8 cellular contexts compared by ENCODE assay signal in the genomic region with DNA sequence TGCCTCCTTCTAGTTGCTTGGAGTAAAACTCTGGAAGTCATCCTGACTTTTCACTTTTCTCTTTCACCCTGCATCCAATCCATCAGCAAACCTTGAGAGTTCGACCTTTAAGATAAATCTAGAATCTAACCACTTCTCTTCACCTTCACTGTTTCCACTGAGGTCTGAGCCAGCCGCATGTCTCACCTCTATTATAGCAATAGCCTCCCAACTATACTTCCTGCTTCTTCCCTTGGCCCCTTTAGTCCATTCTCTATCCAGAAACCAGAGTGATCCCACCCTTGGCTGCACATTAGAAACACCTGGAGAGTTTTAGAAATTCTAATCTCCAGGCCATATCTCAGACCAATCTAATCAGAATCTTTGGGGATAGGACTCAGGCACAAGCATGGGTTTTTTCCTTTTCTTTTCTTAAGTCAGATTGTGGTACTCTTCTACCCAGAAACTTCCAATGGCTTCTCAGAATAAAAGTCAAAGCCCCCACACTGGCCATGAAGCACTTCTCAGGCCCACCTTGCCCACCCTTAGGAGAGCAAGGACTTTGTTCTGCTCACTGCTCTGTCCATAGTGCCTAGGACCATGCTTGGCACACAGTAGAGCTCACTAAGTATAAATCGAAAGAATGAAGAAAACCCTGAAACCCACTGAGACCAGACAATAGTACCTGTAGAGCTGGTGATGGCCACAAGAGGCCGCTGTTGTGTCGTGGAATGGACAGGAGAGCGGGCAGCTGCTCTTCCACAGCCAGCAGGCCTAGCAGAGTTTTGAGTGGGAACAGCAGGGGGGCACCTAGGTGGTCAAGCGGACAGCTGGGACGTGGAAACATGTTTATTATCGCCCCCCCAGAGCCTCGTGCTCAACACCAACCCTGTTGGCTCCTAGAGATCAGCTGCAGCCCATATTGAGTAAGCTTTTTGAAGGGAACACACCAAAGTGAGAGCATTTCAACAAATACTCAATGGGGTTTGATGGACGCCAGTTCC. TPM values are rescaled to one million over a fixed set of nuclear protein-coding genes. Genes with fewer than 3 reads are reported as not detected.
DNase-seq lines count a peak whose midpoint lies in the region; ATAC-seq and TF ChIP-seq lines count a peak whose summit lies in the region.

No MANE protein-coding gene starts in this region.

- intact Hi-C loops in IMR-90 (cut with micrococcal nuclease) = loop anchor here (1.0 to 5.0 kb wide), 6 partner anchors 108 to 568 kb away; no protein-coding TSS in a partner anchor

- no peaks in the 10 kb centered on the region; the same call in 1 of the 2 replicates for H3K9me1 ChIP-seq in IMR-90 (ENCODE audit: insufficient read depth, low read length)

- no peaks in the 10 kb centered on the region for H4K20me1 ChIP-seq in IMR-90 (ENCODE audit: insufficient read depth, low read length)

- TF ChIP-seq RAD21 in IMR-90 (IDR thresholded peaks at IDR 0.05; ENCODE audit: low read length) = peak; percentile 99

- 40% methylated on average over 2 of the region's 11 CpGs; no CpG with 5 or more reads in 1 of the 2 experiments for WGBS in IMR-90 (ENCODE audit: extremely low coverage in 2 of 2, insufficient read length in 1 of 2), 2 experiments

- TF ChIP-seq CTCF in IMR-90 (conservative IDR thresholded peaks at IDR 0.05; ENCODE audit: low read depth, low read length) (peak; percentile 97), fibroblast of the aortic adventitia (IDR thresholded peaks at IDR 0.05; ENCODE audit: insufficient read depth, low read length) (peak; percentile 91), neutrophil (IDR thresholded peaks at IDR 0.05) (peak; percentile 85)

- no peaks in the 10 kb centered on the region; the same call in none of the 2 replicates for H3K27me3 ChIP-seq in IMR-90 (ENCODE audit: control insufficient read depth, insufficient read depth, low read length)
- no peaks in the 10 kb centered on the region for H3K27me3 ChIP-seq in neutrophil
- H3K27me3 ChIP-seq in stomach smooth muscle (ENCODE audit: control insufficient read depth in 1 of 2, insufficient read depth in 2 of 2, low read length in 2 of 2) = no peaks in the 10 kb centered on the region

- H2AK9ac ChIP-seq in IMR-90 (replicated peaks; ENCODE audit: low read depth, low read length, poor library complexity) = no peak overlapping the region

- no peaks in the 10 kb centered on the region for H3K79me1 ChIP-seq in IMR-90 (ENCODE audit: low read depth in 1 of 2, low read length in 2 of 2)

- H2BK20ac ChIP-seq in IMR-90 (ENCODE audit: low read depth, low read length) = no peak overlapping the region

- ATAC-seq in GM21619 (IDR thresholded peaks at IDR 0.05; ENCODE audit: unreplicated experiment) = peak; percentile 94
- peak; percentile 99 for ATAC-seq in IMR-90 (ENCODE audit: low read depth)

- BruUV-seq in IMR-90 (replicated peaks; lab: Mats Ljungman, UMichigan) = no TSS peak

- H3K9ac ChIP-seq in IMR-90 (ENCODE audit: low read depth, low read length) (peak overlapping the region; percentile 61; the same call in 1 of the 2 replicates), stomach smooth muscle (ENCODE audit: low read length in 2 of 2) (peak overlapping the region; percentile 41 to 58)

- H3K4me2 ChIP-seq in IMR-90 (ENCODE audit: low read depth, low read length) = peak overlapping the region; percentile 79

- H3K36me3 ChIP-seq in IMR-90 (ENCODE audit: control insufficient read depth, insufficient read depth, low read length) = no peaks in the 10 kb centered on the region
- no peaks in the 10 kb centered on the region for H3K36me3 ChIP-seq in neutrophil
- H3K36me3 ChIP-seq in stomach smooth muscle (ENCODE audit: control insufficient read depth in 2 of 2, insufficient read depth in 2 of 2, low read length in 2 of 2) = no peaks in the 10 kb centered on the region

- POLR2A ChIA-PET in IMR-90 (lab: Charles Lee; ENCODE audit: unreplicated experiment) = no interaction called here

- H3K4me1 ChIP-seq in IMR-90 (ENCODE audit: control insufficient read depth, insufficient read depth, low read length) = no peaks in the 10 kb centered on the region
- H3K4me1 ChIP-seq in neutrophil (ENCODE audit: control insufficient read depth in 1 of 2, insufficient read depth in 1 of 2, low read depth in 1 of 2, low read length in 1 of 2) = peaks cover 0 to 9% of the 10 kb centered on the region in 2 experiments
- peaks cover 4% of the 10 kb centered on the region for H3K4me1 ChIP-seq in stomach smooth muscle (ENCODE audit: control insufficient read depth, insufficient read depth, low read length)

- H2BK120ac ChIP-seq in IMR-90 (ENCODE audit: low read depth, low read length) = no peak overlapping the region

- DNase-seq in EH (ENCODE audit: low read depth) = peak; percentile 77
- peak; percentile 64 for DNase-seq in IMR-90
- peak; percentile 68 for DNase-seq in RKO (ENCODE audit: low spot score)
- peak; percentile 69 for DNase-seq in activated T-helper 1 cell treated with Interleukin-2 at 50 U/mL for 16 hours (ENCODE audit: low read depth)
- peak; percentile 77 for DNase-seq in fibroblast of the aortic adventitia (ENCODE audit: low read depth)

- H2AK5ac ChIP-seq in IMR-90 (ENCODE audit: low read depth, low read length) = no peak overlapping the region

- no peak overlapping the region for H4K8ac ChIP-seq in IMR-90 (ENCODE audit: low read depth in 2 of 2, low read length in 2 of 2)

- no peak overlapping the region for H3K14ac ChIP-seq in IMR-90 (replicated peaks; ENCODE audit: low read depth, low read length)

- no peak overlapping the region for H3K23ac ChIP-seq in IMR-90 (ENCODE audit: low read depth, low read length)

- in situ Hi-C loops in IMR-90 (cut with MboI; ENCODE audit: low sequenced_read_pairs) = loop anchor here (5.0 to 10.0 kb wide), 3 partner anchors 115 to 543 kb away; no protein-coding TSS in a partner anchor

- peak; percentile 39; the same call in 1 of the 2 replicates for TF ChIP-seq POLR2A in IMR-90 (IDR thresholded peaks at IDR 0.05; ENCODE audit: low read depth, low read length)

- CTCF ChIA-PET in IMR-90 (lab: Yijun Ruan, JAX) = interaction anchor here (0.5 to 1.7 kb wide), 26 partner anchors 9 to 600 kb away, joined by 3 to 21 read pairs (median 3); no protein-coding TSS in a partner anchor

- no peak overlapping the region for H3K4me3 ChIP-seq in IMR-90 (ENCODE audit: insufficient read depth, low read depth, low read length)
- H3K4me3 ChIP-seq in fibroblast of the aortic adventitia (ENCODE audit: low read depth, low read length) = peak overlapping the region; percentile 44
- no peak overlapping the region for H3K4me3 ChIP-seq in neutrophil (ENCODE audit: low read depth in 1 of 2, low read length in 1 of 2)
- H3K4me3 ChIP-seq in stomach smooth muscle (ENCODE audit: low read length in 2 of 2) = peak overlapping the region in 1 of 2 donors; percentile 58

- no peak overlapping the region for H2BK5ac ChIP-seq in IMR-90 (ENCODE audit: low read depth, low read length, poor library complexity, severe bottlenecking)

- no peaks in the 10 kb centered on the region for H3K9me3 ChIP-seq in IMR-90 (ENCODE audit: control insufficient read depth, insufficient read depth, low read length)
- no peaks in the 10 kb centered on the region for H3K9me3 ChIP-seq in neutrophil
- H3K9me3 ChIP-seq in stomach smooth muscle (ENCODE audit: control insufficient read depth in 2 of 2, low read length in 2 of 2) = no peaks in the 10 kb centered on the region

- H3K18ac ChIP-seq in IMR-90 (ENCODE audit: low read depth, low read length) = no peak overlapping the region

- no peak overlapping the region for H3K4ac ChIP-seq in IMR-90 (ENCODE audit: low read depth, low read length)

- no peak overlapping the region for H4K5ac ChIP-seq in IMR-90 (ENCODE audit: low read depth, low read length)

- no peak overlapping the region for H2BK15ac ChIP-seq in IMR-90 (ENCODE audit: low read depth, low read length)

- no peak overlapping the region for H4K91ac ChIP-seq in IMR-90 (ENCODE audit: insufficient read depth, low read depth, low read length)

- dilution Hi-C loops in IMR-90 (cut with HindIII; ENCODE audit: low sequenced_read_pairs, unreplicated experiment) = no loop called here

- no peak overlapping the region for H3K27ac ChIP-seq in IMR-90 (ENCODE audit: insufficient read depth, low read length)
- no peak overlapping the region for H3K27ac ChIP-seq in neutrophil
- H3K27ac ChIP-seq in stomach smooth muscle (ENCODE audit: low read length) = no peak overlapping the region

- peak overlapping the region; percentile 78 for H2AFZ ChIP-seq in IMR-90 (replicated peaks; ENCODE audit: low read length, poor library complexity)

- H3K56ac ChIP-seq in IMR-90 (ENCODE audit: extremely low read depth, insufficient read depth, low read length) = no peak overlapping the region

TF ChIP-seq in IMR-90, 13 proteins besides CTCF, POLR2A, EP300 and RAD21:
- TF ChIP-seq SMC3 (IDR thresholded peaks at IDR 0.05; ENCODE audit: low read depth, low read length) (peak; percentile 91), RFX5 (IDR thresholded peaks at IDR 0.05; ENCODE audit: low read depth, low read length) (no peak), BHLHE40 (IDR thresholded peaks at IDR 0.05; ENCODE audit: low read depth, low read length) (no peak)

RNA-seq across cellular contexts. Expression of a gene that starts 33.3 kb away (rescaled TPM):
- total RNA-seq in IMR-90 (2012; rRNA removed) = 67.0 and 80.5 TPM in 2 replicates
- 12.6 and 15.2 TPM in 2 replicates for polyA plus RNA-seq in IMR-90 (2012; rRNA removed)
- polyA plus RNA-seq in IMR-90 (2012; cell fraction: cytosol; rRNA removed) = 2.0 and 2.9 TPM in 2 replicates
- polyA plus RNA-seq in IMR-90 (2012; cell fraction: nucleus; rRNA removed; ENCODE audit: low replicate concordance) = 1.2 and 10.2 TPM in 2 replicates
- 13.5 and 75.3 TPM in 2 replicates for total RNA-seq in fibroblast of the aortic adventitia (ENCODE audit: low replicate concordance)

RNA-seq across cellular contexts. Expression of a gene that starts 33.4 kb away (rescaled TPM):
- total RNA-seq in IMR-90 (2012; rRNA removed) (36.4 and 41.2 TPM in 2 replicates), fibroblast of the aortic adventitia (ENCODE audit: low replicate concordance) (34.7 and 39.3 TPM in 2 replicates)
- polyA plus RNA-seq in IMR-90 (2012; rRNA removed) = 11.4 and 13.2 TPM in 2 replicates
- 3.6 and 7.3 TPM in 2 replicates for polyA plus RNA-seq in IMR-90 (2012; cell fraction: cytosol; rRNA removed)
- 4.0 and 18.8 TPM in 2 replicates for polyA plus RNA-seq in IMR-90 (2012; cell fraction: nucleus; rRNA removed; ENCODE audit: low replicate concordance)
